8 cellular contexts compared by ENCODE assay signal in genomic region chr10:104120512-104120902, GRCh38. TPM values are rescaled to one million over a fixed set of nuclear protein-coding genes. Genes with fewer than 3 reads are reported as not detected.
DNase-seq lines count a peak whose midpoint lies in the region; ATAC-seq, FAIRE-seq and TF ChIP-seq lines count a peak whose summit lies in the region.

No MANE protein-coding gene starts in this region.

- intact Hi-C loops in gastrocnemius medialis (cut with DNase I; ENCODE audit: low total_unique reads): loop anchor here (2.0 to 5.0 kb wide), 4 partner anchors 137 to 232 kb away; partner anchors contain the start of genes CFAP58 and STN1

- no peak for ATAC-seq in T-cell (replicated peaks in 1 of 4)
- ATAC-seq in gastrocnemius medialis: no peak

- peak overlapping the region; percentile 90 to 93 (median 92) for H3K4me3 Mint-ChIP-seq in T-cell

- no peaks in the 10 kb centered on the region for H3K36me3 ChIP-seq in gastrocnemius medialis

- no peak for DNase-seq in T-cell
- DNase-seq in fibroblast of the aortic adventitia (ENCODE audit: low read depth): no peak
- DNase-seq in gastrocnemius medialis: no peak
- no peak for DNase-seq in DMS153 (lab: John Stamatoyannopoulos, UW)
- DNase-seq in OCI-M2 (lab: John Stamatoyannopoulos, UW; ENCODE audit: unreplicated experiment): no peak
- DNase-seq in H54 (ENCODE audit: insufficient read length, low spot score): no peak
- DNase-seq in NOMO-1 (lab: John Stamatoyannopoulos, UW; ENCODE audit: unreplicated experiment in 2 of 2): no peak

- no peaks in the 10 kb centered on the region for H3K27me3 Mint-ChIP-seq in T-cell

- no peak for FAIRE-seq in H54 (lab: Jason Lieb, UNC)

- H3K4me1 Mint-ChIP-seq in T-cell: peaks cover 24 to 32% (median 26%) of the 10 kb centered on the region in 3 donors

- in situ Hi-C loops in gastrocnemius medialis (cut with MboI; ENCODE audit: low sequenced_read_pairs in 4 of 4): loop anchor here (10.0 to 25.0 kb wide), 5 partner anchors 156 to 236 kb away; partner anchors contain the start of genes SLK (in 1 of the 4) and STN1 (in 1 of the 4)

- H3K27ac Mint-ChIP-seq in T-cell: peak overlapping the region; percentile 98 to 99

- CTCF ChIA-PET in T-cell (lab: Charles Lee): interaction anchor here in 1 of 2 donors (0.6 to 1.7 kb wide), 6 partner anchors 11 to 232 kb away, joined by 3 to 5 read pairs (median 4); partner anchors contain the start of gene ITPRIP

- H3K9me3 ChIP-seq in gastrocnemius medialis: no peaks in the 10 kb centered on the region

- peaks cover 7% of the 10 kb centered on the region in 2 donors for H3K4me1 ChIP-seq in gastrocnemius medialis

- no peaks in the 10 kb centered on the region for H3K27me3 ChIP-seq in gastrocnemius medialis

- TF ChIP-seq CTCF in GM12875 (IDR thresholded peaks at IDR 0.05; ENCODE audit: borderline replicate concordance, insufficient read depth, low read depth, low read length) (no peak), fibroblast of the aortic adventitia (IDR thresholded peaks at IDR 0.05; ENCODE audit: insufficient read depth, low read length) (no peak), gastrocnemius medialis (IDR thresholded peaks at IDR 0.05 in 4 of 5, conservative IDR thresholded peaks at IDR 0.05 in 1 of 5) (no peak)

- H3K4me3 ChIP-seq in GM12875 (ENCODE audit: low read depth, low read length) (peak overlapping the region; percentile 79), fibroblast of the aortic adventitia (ENCODE audit: low read depth, low read length) (peak overlapping the region; percentile 31), gastrocnemius medialis (peak overlapping the region; percentile 63 to 86 (median 72))

- H3K36me3 Mint-ChIP-seq in T-cell: peaks cover 5% of the 10 kb centered on the region

- no peaks in the 10 kb centered on the region for H3K9me3 Mint-ChIP-seq in T-cell

- POLR2A ChIA-PET in T-cell (lab: Charles Lee): interaction anchor here (0.6 to 1.0 kb wide), 10 partner anchors 10 to 753 kb away, joined by 3 to 10 read pairs (median 6); partner anchors contain the start of gene GSTO1 (in 2 of the 2)

- TF ChIP-seq POLR2A in gastrocnemius medialis (IDR thresholded peaks at IDR 0.05) (no peak), H54 (IDR thresholded peaks at IDR 0.05; ENCODE audit: low read depth, low read length) (no peak)

- H3K27ac ChIP-seq in gastrocnemius medialis: peak overlapping the region; percentile 90 to 99 (median 94)

RNA-seq across cellular contexts. Expression of gene SFR1, which starts 1.5 kb away (rescaled TPM):
- total RNA-seq in T-cell: 10 to 100 TPM in 2 of 5 donors, 1 to 10 TPM in 3; 9.0 to 11.3 (median 9.7) TPM
- 11.0 and 39.9 TPM in 2 replicates for total RNA-seq in fibroblast of the aortic adventitia (ENCODE audit: low replicate concordance)
- total RNA-seq in gastrocnemius medialis: 1 to 10 TPM; 2.4 to 7.7 (median 4.7) TPM

RNA-seq across cellular contexts. Expression of gene COL17A1, which starts 34.8 kb away (rescaled TPM):
- total RNA-seq in T-cell (under 1 TPM in 1 of 5 donors, not detected in 4; 0.16 TPM), fibroblast of the aortic adventitia (ENCODE audit: low replicate concordance) (2.0 and 2.3 TPM in 2 replicates), gastrocnemius medialis (under 1 TPM in 1 of 4 donors, not detected in 3; 0.63 TPM)
